Comparison of ENCODE assay signal across 15 cellular contexts in the genomic region with DNA sequence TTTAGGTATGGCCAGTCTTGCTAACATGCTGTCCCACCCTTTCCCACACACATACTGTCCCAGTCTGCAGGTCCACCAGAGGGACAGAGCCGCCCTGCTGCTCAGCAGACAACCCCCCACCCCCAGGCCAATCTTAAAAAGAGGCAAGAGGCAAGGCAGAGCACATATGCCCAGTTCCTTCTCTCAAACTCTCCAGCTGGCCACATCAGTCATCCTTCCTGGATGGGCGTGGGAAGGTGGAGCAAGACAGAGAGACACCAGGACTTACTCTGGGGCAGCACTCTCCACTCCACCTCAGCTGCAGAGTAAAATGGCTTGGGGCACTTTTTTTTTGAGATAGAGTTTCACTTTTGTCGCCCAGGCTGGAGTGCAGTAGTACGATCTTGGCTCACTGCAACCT. TPM values are rescaled to one million over a fixed set of nuclear protein-coding genes. Genes with fewer than 3 reads are reported as not detected.
A peak's percentile ranks its signal among the peaks of the same experiment; 100 is the strongest.
DNase-seq lines count a peak whose midpoint lies in the region; ATAC-seq and TF ChIP-seq lines count a peak whose summit lies in the region.
"Had no signal": no experiment of that assay in that cellular context is flagged by ENCODE, and none has a peak within 500 bp of the region (broad histone marks: within the 10 kb centered on the region; RNA-seq: fewer than 3 reads in every experiment).

No MANE protein-coding gene starts in this region.

- peak overlapping the region; percentile 13 for H3K18ac ChIP-seq in neuronal stem cell (ENCODE audit: low read length)

- DNase-seq in activated CD8-positive, alpha-beta memory T cell treated with anti-CD3 and anti-CD28 coated beads, Interleukin-2, amount 50 U/mL, for 48 hours, result peak; percentile 15
- no peak for DNase-seq in activated CD8-positive, alpha-beta memory T cell treated with anti-CD3 and anti-CD28 coated beads for 24 hours
- DNase-seq in epithelial cell of esophagus (ENCODE audit: low read depth) (peak; percentile 22), neuronal stem cell (ENCODE audit: low spot score) (no peak), tibial artery (no peak), NCI-H2227 treated with DMSO at 0.1 percent for 48 hours (lab: John Stamatoyannopoulos, UW) (no peak)
- DNase-seq in stimulated activated CD4-positive, alpha-beta T cell treated with anti-CD3 and anti-CD28 coated beads, Interleukin-4, amount 100 ng/mL, for 24 hours, result no peak
- DNase-seq: 8988T; AML-193; Caco-2; CD8-positive, alpha-beta memory T cell; GM23248 had no signal

- H2AFZ ChIP-seq in neuronal stem cell (ENCODE audit: low read length), result no peak overlapping the region
- H2AFZ ChIP-seq: GM23248 had no signal

- H2BK15ac ChIP-seq in neuronal stem cell (ENCODE audit: low read length), result peak overlapping the region; percentile 8

- H3K27ac ChIP-seq in neuronal stem cell (replicated peaks; ENCODE audit: low read length) (peak overlapping the region; percentile 88), tibial artery (no peak overlapping the region)
- H3K27ac ChIP-seq: BLaER1, GM23248 had no signal

- H2AK5ac ChIP-seq in neuronal stem cell (ENCODE audit: low read depth, low read length), result peak overlapping the region; percentile 64

- H3K27me3 ChIP-seq in neuronal stem cell (ENCODE audit: control insufficient read depth in 3 of 3, insufficient read depth in 3 of 3, low read depth in 1 of 3, low read length in 3 of 3), result no peaks in the 10 kb centered on the region
- no peaks in the 10 kb centered on the region for H3K27me3 ChIP-seq in tibial artery
- H3K27me3 ChIP-seq: BLaER1 had no signal

- no peak overlapping the region for H3K9ac ChIP-seq in neuronal stem cell (ENCODE audit: low read depth, low read length, poor library complexity)
- H3K9ac ChIP-seq: BLaER1, GM23248 had no signal

- H2BK12ac ChIP-seq in neuronal stem cell (ENCODE audit: low read length), result peak overlapping the region; percentile 48

- no peak overlapping the region for H3K4me2 ChIP-seq in neuronal stem cell (ENCODE audit: insufficient read depth, low read length, poor library complexity, severe bottlenecking)
- H3K4me2 ChIP-seq: BLaER1 had no signal

- no peaks in the 10 kb centered on the region for H3K79me1 ChIP-seq in neuronal stem cell (ENCODE audit: low read depth, low read length)

- H2BK120ac ChIP-seq in neuronal stem cell (ENCODE audit: low read depth, low read length), result no peak overlapping the region

- H2BK5ac ChIP-seq in neuronal stem cell (ENCODE audit: low read length), result no peak overlapping the region

- H4K8ac ChIP-seq in neuronal stem cell (ENCODE audit: low read depth, low read length), result no peak overlapping the region

- intact Hi-C loops in tibial artery (cut with DNase I; ENCODE audit: low total_unique reads), result no loop called here

- H3K9me3 ChIP-seq in neuronal stem cell (replicated peaks in 1 of 2; ENCODE audit: control insufficient read depth in 2 of 2, insufficient read depth in 1 of 2, low read depth in 1 of 2, low read length in 2 of 2) (no peaks in the 10 kb centered on the region), tibial artery (no peaks in the 10 kb centered on the region)
- H3K9me3 ChIP-seq: BLaER1 had no signal

- H3K14ac ChIP-seq in neuronal stem cell (ENCODE audit: low read length), result no peak overlapping the region

- TF ChIP-seq CTCF in epithelial cell of esophagus (IDR thresholded peaks at IDR 0.05; ENCODE audit: insufficient read depth, low read depth, low read length, missing control alignments) (no peak), tibial artery (IDR thresholded peaks at IDR 0.05) (no peak)

- no peak for ATAC-seq in GM19467 (IDR thresholded peaks at IDR 0.05; ENCODE audit: unreplicated experiment)
- ATAC-seq: HCT116 had no signal

- H3K36me3 ChIP-seq in neuronal stem cell (replicated peaks in 1 of 2; ENCODE audit: control insufficient read depth in 2 of 2, insufficient read depth in 2 of 2, low read length in 2 of 2), result no peaks in the 10 kb centered on the region
- H3K36me3 ChIP-seq in tibial artery, result no peaks in the 10 kb centered on the region
- H3K36me3 ChIP-seq: BLaER1 had no signal

- WGBS in neuronal stem cell (ENCODE audit: extremely low coverage in 2 of 2, insufficient read length in 2 of 2, insufficient replicate concordance in 1 of 2), 2 donors, result no CpG with 5 or more reads among the region's 4 CpGs

- H3K4me3 ChIP-seq in epithelial cell of esophagus (ENCODE audit: low read length) (no peak overlapping the region), neuronal stem cell (ENCODE audit: low read length in 2 of 2) (no peak overlapping the region), tibial artery (no peak overlapping the region)
- H3K4me3 ChIP-seq: BLaER1, GM23248 had no signal

- no peak overlapping the region for H4K91ac ChIP-seq in neuronal stem cell (ENCODE audit: low read depth, low read length, poor library complexity)

- H3K4ac ChIP-seq in neuronal stem cell (ENCODE audit: low read length), result no peak overlapping the region

- peaks cover 15 to 23% of the 10 kb centered on the region in 2 donors for H3K4me1 ChIP-seq in neuronal stem cell (ENCODE audit: control insufficient read depth in 2 of 2, insufficient read depth in 1 of 2, low read depth in 1 of 2, low read length in 2 of 2)
- H3K4me1 ChIP-seq in tibial artery, result no peaks in the 10 kb centered on the region
- H3K4me1 ChIP-seq: Caco-2 had no signal

- no peak overlapping the region for H3K23ac ChIP-seq in neuronal stem cell (ENCODE audit: low read depth, low read length, poor library complexity)

RNA-seq across cellular contexts. Expression of gene MOCS3, which starts 10.8 kb away (rescaled TPM):
- 2.6 TPM for polyA plus RNA-seq in neuronal stem cell (2013, experiment 1 of 2)
- polyA plus RNA-seq in neuronal stem cell (2013, experiment 2 of 2), result 2.5 TPM

RNA-seq across cellular contexts. Expression of gene DPM1, which starts 11.1 kb away (rescaled TPM):
- polyA plus RNA-seq in neuronal stem cell (2013, experiment 1 of 2), result 61.4 TPM
- 64.6 TPM for polyA plus RNA-seq in neuronal stem cell (2013, experiment 2 of 2)

RNA-seq across cellular contexts. Expression of gene ADNP, which starts 38.2 kb away (rescaled TPM):
- polyA plus RNA-seq in neuronal stem cell (2013, experiment 1 of 2), result 96.1 TPM
- polyA plus RNA-seq in neuronal stem cell (2013, experiment 2 of 2), result 95.9 TPM

RNA-seq across cellular contexts. Expression of gene KCNG1, which starts 53.5 kb away (rescaled TPM):
- polyA plus RNA-seq in neuronal stem cell (2013, experiment 1 of 2), result 8.5 TPM
- polyA plus RNA-seq in neuronal stem cell (2013, experiment 2 of 2), result 8.4 TPM
- polyA plus RNA-seq: CD8-positive, alpha-beta memory T cell had no signal

Comparison
In these comparisons a context has a peak if more than half of its experiments do, and no peak if none do; other contexts are left out.
1. DNase-seq: peak in activated CD8-positive, alpha-beta memory T cell treated with anti-CD3 and anti-CD28 coated beads, Interleukin-2, amount 50 U/mL, for 48 hours (single experiment) and epithelial cell of esophagus (single experiment); none in activated CD8-positive, alpha-beta memory T cell treated with anti-CD3 and anti-CD28 coated beads for 24 hours (single experiment), neuronal stem cell (single experiment), tibial artery (0 of 2), NCI-H2227 treated with DMSO at 0.1 percent for 48 hours (single experiment) and stimulated activated CD4-positive, alpha-beta T cell treated with anti-CD3 and anti-CD28 coated beads, Interleukin-4, amount 100 ng/mL, for 24 hours (single experiment).